Comparison of ENCODE assay signal across 1 cellular context in genomic region chr3:13371100-13372075, GRCh38.
TF ChIP-seq lines count a peak whose summit lies in the region.

No MANE protein-coding gene starts in this region.

TF ChIP-seq in HepG2, 621 proteins besides CTCF, POLR2A, EP300 and RAD21 (continued from another document):
- no peak for TF ChIP-seq HINFP (CRISPR knock-in tag; IDR thresholded peaks at IDR 0.05; ENCODE audit: low read depth)
- TF ChIP-seq ZNF724P (CRISPR knock-in tag; IDR thresholded peaks at IDR 0.05; ENCODE audit: borderline replicate concordance): no peak
- no peak for TF ChIP-seq ZKSCAN8 (CRISPR knock-in tag; IDR thresholded peaks at IDR 0.05; ENCODE audit: borderline replicate concordance)
- TF ChIP-seq ZNF629 (CRISPR knock-in tag; conservative IDR thresholded peaks at IDR 0.05): peak; percentile 51
- TF ChIP-seq SP140L (CRISPR knock-in tag; IDR thresholded peaks at IDR 0.05; ENCODE audit: borderline replicate concordance): no peak
- TF ChIP-seq HOXA9 (CRISPR knock-in tag; IDR thresholded peaks at IDR 0.05; ENCODE audit: borderline replicate concordance): no peak
- peak; percentile 31 for TF ChIP-seq AGO2 (optimal IDR thresholded peaks at IDR 0.05; ENCODE audit: low read depth, low read length)
